8 cellular contexts compared by ENCODE assay signal in the genomic region with DNA sequence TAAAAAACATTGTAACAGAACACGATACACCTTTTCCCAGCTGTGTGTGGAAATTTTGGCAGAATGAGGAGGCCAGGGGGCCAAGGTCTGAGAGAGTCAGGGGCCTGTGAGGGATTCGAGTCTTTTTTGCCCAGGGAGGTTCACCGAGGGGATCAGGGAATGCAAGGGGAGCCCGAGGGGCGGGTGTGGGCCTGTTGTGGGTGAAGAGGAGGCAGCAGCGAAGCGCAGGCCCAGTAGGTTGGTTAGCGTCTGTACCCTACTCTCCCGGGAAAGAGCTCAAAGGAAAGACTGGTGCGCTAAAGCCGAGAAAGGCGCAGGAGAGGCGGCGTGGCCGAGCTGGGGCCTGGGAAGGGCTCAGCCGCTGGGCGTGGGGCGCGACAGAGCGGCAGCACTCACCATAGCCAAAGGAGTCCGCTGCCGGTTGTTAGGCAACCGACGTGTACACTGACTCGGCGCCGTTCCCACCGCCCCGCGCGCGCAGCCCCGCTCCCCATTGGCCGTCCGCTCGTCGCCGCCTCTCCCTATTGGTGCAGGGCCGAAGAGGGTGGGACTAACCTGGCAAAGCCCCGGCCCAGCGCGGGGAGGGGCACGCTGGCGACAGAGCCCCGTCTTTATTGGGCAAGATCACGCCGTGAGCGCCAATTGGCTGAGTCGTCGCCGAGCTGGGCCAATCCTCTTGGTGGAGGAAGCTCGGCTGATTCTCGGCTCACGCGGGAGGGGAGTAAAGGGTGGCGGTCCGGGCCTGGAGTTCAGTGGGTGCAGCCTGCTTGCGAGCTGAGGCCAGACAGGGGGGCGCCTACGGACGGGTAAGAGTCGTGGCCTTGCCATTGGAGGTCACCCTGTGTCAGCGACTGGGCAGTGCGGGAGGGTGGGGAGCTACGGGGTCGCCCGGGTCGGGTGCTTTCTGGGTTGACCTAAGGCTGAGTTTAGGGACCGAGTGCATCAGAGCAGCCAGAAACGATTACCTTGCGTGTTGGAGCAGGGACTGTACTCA. TPM values are rescaled to one million over a fixed set of nuclear protein-coding genes. Genes with fewer than 3 reads are reported as not detected.
DNase-seq lines count a peak whose midpoint lies in the region; ATAC-seq, FAIRE-seq and TF ChIP-seq lines count a peak whose summit lies in the region.

A gene (minus strand): TSS at position 446 of the 994 bp plus-strand sequence. CDS start 47 bp downstream, at position 399.
A gene (plus strand): TSS at position 752 of the 994 bp plus-strand sequence. CDS start 15,262 bp downstream, outside the sequence.

- TF ChIP-seq EP300 in H1 (IDR thresholded peaks at IDR 0.05; ENCODE audit: borderline replicate concordance in 1 of 2, low read depth in 2 of 2, low read length in 2 of 2), result no peak

- peak; percentile 94 for ATAC-seq in memory B cell (ENCODE audit: low read depth)

- POLR2A ChIA-PET in H1 (lab: Charles Lee; ENCODE audit: partially characterized antibody), result interaction anchor here (0.6 kb wide), 1 partner anchor 84 kb away, joined by 3 read pairs; no protein-coding TSS in a partner anchor

- H3K27me3 Mint-ChIP-seq in memory B cell, result no peaks in the 10 kb centered on the region

- peaks cover 4% of the 10 kb centered on the region; the same call in 1 of the 2 replicates for H3K23me2 ChIP-seq in H1 (ENCODE audit: low read depth, low read length)

- H3K27ac Mint-ChIP-seq in memory B cell, result peak within 1 kb of the TSS; percentile 96

- peaks cover 2 to 8% (median 4%) of the 10 kb centered on the region in 4 experiments; a peak in 5 of 8 replicates for H3K36me3 ChIP-seq in H1 (ENCODE audit: control insufficient read depth in 2 of 4, insufficient read depth in 4 of 4, low read length in 3 of 4)

- peak; percentile 84 for FAIRE-seq in H1 (lab: Jason Lieb, UNC)

- no peak within 1 kb of the TSS for H3K27ac ChIP-seq in H1 (ENCODE audit: low read depth, low read length)

- peaks cover 20% of the 10 kb centered on the region for H3K4me1 Mint-ChIP-seq in memory B cell

- no peak within 1 kb of the TSS for H2AK5ac ChIP-seq in H1 (ENCODE audit: low read depth, low read length)

- H4K5ac ChIP-seq in H1 (ENCODE audit: insufficient read length, low read depth, low read length), result no peak within 1 kb of the TSS

- H3K79me2 ChIP-seq in H1 (ENCODE audit: control insufficient read depth in 1 of 2, insufficient read depth in 2 of 2, low read length in 2 of 2), result peaks cover 4 to 31% of the 10 kb centered on the region in 2 experiments; a peak in 3 of 4 replicates

- no peak within 1 kb of the TSS for H2BK15ac ChIP-seq in H1 (ENCODE audit: low read length)

- no peak for TF ChIP-seq RAD21 in H1 (IDR thresholded peaks at IDR 0.05 in 1 of 2, conservative IDR thresholded peaks at IDR 0.05 in 1 of 2; ENCODE audit: low read depth in 2 of 2, low read length in 2 of 2)

- no peak within 1 kb of the TSS for H2BK20ac ChIP-seq in H1 (ENCODE audit: low read length)

- H4K91ac ChIP-seq in H1 (replicated peaks; ENCODE audit: insufficient read length, low read length), result no peak within 1 kb of the TSS

- H3K4me1 ChIP-seq in H1 (replicated peaks in 1 of 4; ENCODE audit: control insufficient read depth in 3 of 4, insufficient read depth in 4 of 4, low read length in 3 of 4), result 0 out of 7 replicates have a peak, but pooled peaks cover 0 to 3% (median 0%) of the 10 kb centered on the region in 4 experiments

- peak within 1 kb of the TSS; percentile 80 to 95 for H3K4me2 ChIP-seq in H1 (ENCODE audit: insufficient read depth in 1 of 2, low read depth in 2 of 2, low read length in 2 of 2)

- no peaks in the 10 kb centered on the region for H4K20me1 ChIP-seq in H1 (replicated peaks in 1 of 2; ENCODE audit: control insufficient read depth in 1 of 2, insufficient read depth in 2 of 2, low read length in 2 of 2)

- 0 out of 2 replicates have a peak within 1 kb of the TSS, but pooled peaks have one; percentile 35 for H2BK5ac ChIP-seq in H1 (ENCODE audit: low read depth, low read length)

- 1% methylated on average over 18 of the region's 71 CpGs; no CpG with 5 or more reads in 1 of the 2 experiments for WGBS in H1 (ENCODE audit: extremely low coverage in 1 of 2, insufficient coverage in 1 of 2, insufficient read length in 1 of 2, insufficient replicate concordance in 2 of 2, low coverage in 1 of 2, low lambda C conversion rate in 2 of 2, missing lambda C conversion rate in 1 of 2), 2 experiments

- no peaks in the 10 kb centered on the region for H3K9me3 Mint-ChIP-seq in memory B cell

- no peaks in the 10 kb centered on the region; the same call in none of the 2 replicates for H3K79me1 ChIP-seq in H1 (ENCODE audit: low read depth, low read length)

- H2BK120ac ChIP-seq in H1 (replicated peaks; ENCODE audit: low read depth, low read length), result no peak within 1 kb of the TSS

- CTCF ChIA-PET in H1 (lab: Charles Lee; ENCODE audit: partially characterized antibody), result interaction anchor here (1.2 to 1.9 kb wide), 4 partner anchors 9 to 95 kb away, joined by 3 to 6 read pairs (median 5); no protein-coding TSS in a partner anchor

- H3K9ac ChIP-seq in H1 (replicated peaks in 1 of 4; ENCODE audit: extremely low read depth in 1 of 4, low read depth in 3 of 4, low read length in 3 of 4), result peak within 1 kb of the TSS; percentile 37 to 90 (median 60)

- H3K9me3 ChIP-seq in H1 (ENCODE audit: insufficient read depth in 2 of 2, low read depth in 1 of 2, low read length in 1 of 2), result no peaks in the 10 kb centered on the region

- H3K18ac ChIP-seq in H1 (ENCODE audit: extremely low read depth, low read length), result no peak within 1 kb of the TSS; the same call in none of the 2 replicates

- peak within 1 kb of the TSS; percentile 73 for H4K8ac ChIP-seq in H1 (ENCODE audit: extremely low read depth, insufficient read depth, low read length)

- peaks cover 4% of the 10 kb centered on the region for H3K36me3 Mint-ChIP-seq in memory B cell

- TF ChIP-seq CTCF in GM20000 (IDR thresholded peaks at IDR 0.05; ENCODE audit: extremely low read depth, missing control alignments) (no peak), H1 (IDR thresholded peaks at IDR 0.05; ENCODE audit: control extremely low read depth in 1 of 3, insufficient read depth in 1 of 3, low read depth in 1 of 3, low read length in 3 of 3) (no peak)

- H3K4me3 ChIP-seq in H1 (ENCODE audit: extremely low read depth in 1 of 4, insufficient read depth in 2 of 4, low read depth in 3 of 4, low read length in 4 of 4), result peak within 1 kb of the TSS; percentile 69 to 84 (median 78)

- H3K56ac ChIP-seq in H1 (replicated peaks; ENCODE audit: insufficient read length, low read depth, low read length), result peak within 1 kb of the TSS; percentile 30

- no peak within 1 kb of the TSS for H3K23ac ChIP-seq in H1 (ENCODE audit: insufficient read length)

- peak within 1 kb of the TSS; percentile 95 for H3K4me3 Mint-ChIP-seq in memory B cell

- no peaks in the 10 kb centered on the region for H3K27me3 ChIP-seq in H1 (replicated peaks in 1 of 4; ENCODE audit: control insufficient read depth in 3 of 4, extremely low read depth in 1 of 4, insufficient read depth in 3 of 4, low read length in 3 of 4)

- H2AFZ ChIP-seq in H1 (ENCODE audit: low read length), result no peak within 1 kb of the TSS

- peak in 1 of 2 experiments; percentile 70; a peak in 2 of 3 replicates for TF ChIP-seq POLR2A in H1 (IDR thresholded peaks at IDR 0.05; ENCODE audit: control extremely low read depth in 1 of 2, low read depth in 2 of 2, low read length in 2 of 2)

- peak within 1 kb of the TSS; percentile 85 for H3K4ac ChIP-seq in H1 (replicated peaks; ENCODE audit: insufficient read length, low read depth, low read length)

- H2BK12ac ChIP-seq in H1 (ENCODE audit: low read depth, low read length), result no peak within 1 kb of the TSS

- peak; percentile 82 for DNase-seq in CMK (ENCODE audit: low read depth)
- peak; percentile 92 for DNase-seq in GM20000 (ENCODE audit: low spot score)
- peak; percentile 98 for DNase-seq in HT-29 (ENCODE audit: low spot score)
- DNase-seq in NOMO-1 (lab: John Stamatoyannopoulos, UW; ENCODE audit: unreplicated experiment in 2 of 2), result peak; percentile 84 to 90
- peak; percentile 84 to 88 for DNase-seq in activated CD8-positive, alpha-beta memory T cell treated with anti-CD3 and anti-CD28 coated beads for 4 hours (ENCODE audit: low read depth in 2 of 2)
- peak; percentile 77 to 92 for DNase-seq in H1 (ENCODE audit: low read depth in 1 of 2, low spot score in 2 of 2)
- DNase-seq in memory B cell (ENCODE audit: low spot score in 2 of 2), result peak; percentile 77 to 91
- DNase-seq in stimulated activated CD8-positive, alpha-beta memory T cell treated with anti-CD3 and anti-CD28 coated beads, Interleukin-12 subunit alpha, Interleukin-12 subunit beta, amount 100 ng/mL, for 24 hours (ENCODE audit: extremely low read depth), result peak; percentile 85

- H3K14ac ChIP-seq in H1 (ENCODE audit: insufficient read length), result no peak within 1 kb of the TSS

TF ChIP-seq in H1, 55 proteins besides CTCF, POLR2A, EP300 and RAD21 (continues in another document):
- peak; percentile 53; the same call in 1 of the 2 replicates for TF ChIP-seq PHF8 (conservative IDR thresholded peaks at IDR 0.05; ENCODE audit: low read depth, low read length)
- peak; percentile 74; the same call in 1 of the 2 replicates for TF ChIP-seq CREB1 (IDR thresholded peaks at IDR 0.05)
- no peak for TF ChIP-seq SIRT6 (IDR thresholded peaks at IDR 0.05; ENCODE audit: low read length)
- peak; percentile 77 for TF ChIP-seq KDM4A (IDR thresholded peaks at IDR 0.05; ENCODE audit: low read depth, low read length, severe bottlenecking)

RNA-seq across cellular contexts. Expression of the first gene that starts in this region (rescaled TPM):
- 21.9 and 29.2 TPM in 2 replicates for total RNA-seq in HT-29 (2014; rRNA removed; shearing (Covaris generic))
- 24.2 and 24.3 TPM in 2 replicates for total RNA-seq in H1 (2021; fragmentation: NEBNext Ultra II Directional; extraction: Animal tissue kit (Norgen Biotek cat#: 25700))
- 7.6 and 13.1 TPM in 2 replicates for polyA plus RNA-seq in H1 (2011; rRNA removed)
- 15.3 TPM for polyA plus RNA-seq in H1 (2011; cell fraction: cytosol; rRNA removed)
- 3.8 TPM for polyA plus RNA-seq in H1 (2011; cell fraction: nucleus; rRNA removed)
- polyA plus RNA-seq in H1 (2012, experiment 1 of 2), result 23.0 to 48.3 TPM (median 25.8 TPM) in 4 replicates
- 7.5 TPM for polyA plus RNA-seq in H1 (2012, experiment 2 of 2)
- 41.5 TPM for polyA plus RNA-seq in H1 (2013, experiment 1 of 2)
- 42.1 TPM for polyA plus RNA-seq in H1 (2013, experiment 2 of 2)
- 5.1 and 5.9 TPM in 2 replicates for polyA minus RNA-seq in H1 (2011; rRNA and poly(A)+ RNA removed)
- 2.6 TPM for polyA minus RNA-seq in H1 (2011; cell fraction: cytosol; rRNA and poly(A)+ RNA removed)
- polyA minus RNA-seq in H1 (2011; cell fraction: nucleus; rRNA and poly(A)+ RNA removed), result 3.4 TPM

RNA-seq across cellular contexts. Expression of the second gene that starts in this region (rescaled TPM):
- 52.6 and 56.7 TPM in 2 replicates for total RNA-seq in HT-29 (2014; rRNA removed; shearing (Covaris generic))
- 30.5 and 31.5 TPM in 2 replicates for total RNA-seq in H1 (2021; fragmentation: NEBNext Ultra II Directional; extraction: Animal tissue kit (Norgen Biotek cat#: 25700))
- polyA plus RNA-seq in H1 (2011; rRNA removed), result 26.8 and 34.6 TPM in 2 replicates
- 29.7 TPM for polyA plus RNA-seq in H1 (2011; cell fraction: cytosol; rRNA removed)
- polyA plus RNA-seq in H1 (2011; cell fraction: nucleus; rRNA removed), result 28.2 TPM
- polyA plus RNA-seq in H1 (2012, experiment 1 of 2), result 33.3 to 45.9 TPM (median 38.1 TPM) in 4 replicates
- polyA plus RNA-seq in H1 (2012, experiment 2 of 2), result 26.8 TPM
- polyA plus RNA-seq in H1 (2013, experiment 1 of 2), result 39.1 TPM
- polyA plus RNA-seq in H1 (2013, experiment 2 of 2), result 42.8 TPM
- polyA minus RNA-seq in H1 (2011; rRNA and poly(A)+ RNA removed), result 21.8 and 28.0 TPM in 2 replicates
- 10.9 TPM for polyA minus RNA-seq in H1 (2011; cell fraction: cytosol; rRNA and poly(A)+ RNA removed)
- polyA minus RNA-seq in H1 (2011; cell fraction: nucleus; rRNA and poly(A)+ RNA removed), result 9.8 TPM
